22 cellular contexts compared by ENCODE assay signal in genomic region chr22:28768701-28769393, GRCh38.
"Had no signal": no experiment of that assay in that cellular context is flagged by ENCODE, and none has a peak within 500 bp of the region (broad histone marks: within the 10 kb centered on the region; RNA-seq: fewer than 3 reads in every experiment).

No MANE protein-coding gene starts in this region.

- H3K4me3 Mint-ChIP-seq: activated naive CD4-positive, alpha-beta T cell treated with anti-CD3 and anti-CD28 coated beads for 36 hours; activated naive CD8-positive, alpha-beta T cell treated with anti-CD3 and anti-CD28 coated beads, Interleukin-2, amount 10 ng/mL, durations not matched to agents 7 days and 5 days; nephron progenitor cell; stimulated activated memory B cell treated with anti-CD40 and anti-IgM and Interleukin-4, amounts not matched to agents 10 μg/mL and 1 μg/mL and 100 μg/mL, for 72 hours; type B pancreatic cell had no signal

- DNase-seq: activated CD4-positive, CD25-positive, alpha-beta regulatory T cell treated with anti-CD3 and anti-CD28 coated beads, Interleukin-2, amount 50 U/mL, for 72 hours; activated effector memory CD4-positive, alpha-beta T cell treated with Interleukin-2 at 50 U/mL for 16 hours; activated naive CD4-positive, alpha-beta T cell treated with anti-CD3 and anti-CD28 coated beads for 36 hours; activated naive CD8-positive, alpha-beta T cell treated with anti-CD3 and anti-CD28 coated beads, Interleukin-2, amount 10 ng/mL, durations not matched to agents 7 days and 5 days; amniotic stem cell; cortex of kidney; glutamatergic neuron; hippocampal formation; left ventricle myocardium inferior; mammary epithelial cell; nephron progenitor cell; occipital lobe; small intestine; stimulated activated CD4-positive, alpha-beta T cell treated with anti-CD3 and anti-CD28 coated beads, Interleukin-2, amount 100 ng/mL, for 24 hours; stomach had no signal

- ATAC-seq: sciatic nerve; stimulated activated memory B cell treated with anti-CD40 and anti-IgM and Interleukin-4, amounts not matched to agents 10 μg/mL and 1 μg/mL and 100 μg/mL, for 72 hours had no signal

- H3K4me3 ChIP-seq: left ventricle myocardium inferior, stomach, suprapubic skin, vagina had no signal

- H3K27me3 ChIP-seq: stomach, suprapubic skin, vagina had no signal

- H3K27me3 Mint-ChIP-seq: stimulated activated memory B cell treated with anti-CD40 and anti-IgM and Interleukin-4, amounts not matched to agents 10 μg/mL and 1 μg/mL and 100 μg/mL, for 72 hours; type B pancreatic cell had no signal

- FAIRE-seq: frontal cortex, small intestine had no signal

- H3K9me3 ChIP-seq: stomach, suprapubic skin, vagina had no signal

- H3K27ac Mint-ChIP-seq: activated naive CD4-positive, alpha-beta T cell treated with anti-CD3 and anti-CD28 coated beads for 36 hours; activated naive CD8-positive, alpha-beta T cell treated with anti-CD3 and anti-CD28 coated beads, Interleukin-2, amount 10 ng/mL, durations not matched to agents 7 days and 5 days; nephron progenitor cell; stimulated activated memory B cell treated with anti-CD40 and anti-IgM and Interleukin-4, amounts not matched to agents 10 μg/mL and 1 μg/mL and 100 μg/mL, for 72 hours; type B pancreatic cell had no signal

- H3K36me3 ChIP-seq: left ventricle myocardium inferior, stomach, suprapubic skin, vagina had no signal

- H3K27ac ChIP-seq: epithelial cell of prostate, left ventricle myocardium inferior, stomach, suprapubic skin, vagina had no signal

- H3K9me3 Mint-ChIP-seq: activated naive CD4-positive, alpha-beta T cell treated with anti-CD3 and anti-CD28 coated beads for 36 hours; stimulated activated memory B cell treated with anti-CD40 and anti-IgM and Interleukin-4, amounts not matched to agents 10 μg/mL and 1 μg/mL and 100 μg/mL, for 72 hours; type B pancreatic cell had no signal
